7 cellular contexts compared by ENCODE assay signal in the genomic region with DNA sequence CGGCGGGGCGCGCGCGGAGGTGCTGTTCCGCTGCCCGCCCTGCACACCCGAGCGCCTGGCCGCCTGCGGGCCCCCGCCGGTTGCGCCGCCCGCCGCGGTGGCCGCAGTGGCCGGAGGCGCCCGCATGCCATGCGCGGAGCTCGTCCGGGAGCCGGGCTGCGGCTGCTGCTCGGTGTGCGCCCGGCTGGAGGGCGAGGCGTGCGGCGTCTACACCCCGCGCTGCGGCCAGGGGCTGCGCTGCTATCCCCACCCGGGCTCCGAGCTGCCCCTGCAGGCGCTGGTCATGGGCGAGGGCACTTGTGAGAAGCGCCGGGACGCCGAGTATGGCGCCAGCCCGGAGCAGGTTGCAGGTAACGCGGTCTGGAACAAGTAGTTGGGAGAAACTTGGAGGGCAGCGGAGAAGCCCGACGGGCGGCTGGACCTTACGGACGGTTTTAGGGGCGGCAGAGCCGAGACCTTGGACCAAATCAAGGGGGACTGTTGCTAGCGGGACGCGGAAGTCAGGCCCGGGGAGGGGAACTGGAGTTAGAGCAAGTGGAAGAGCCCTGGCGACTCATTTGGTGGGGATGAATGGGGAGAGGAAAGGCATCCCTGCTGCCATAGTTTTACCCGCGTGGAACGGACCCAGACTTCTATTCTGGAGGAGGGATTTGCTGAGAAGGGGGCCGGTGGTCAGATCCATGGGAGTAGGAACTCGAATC. TPM values are rescaled to one million over a fixed set of nuclear protein-coding genes. Genes with fewer than 3 reads are reported as not detected.
DNase-seq lines count a peak whose midpoint lies in the region; ATAC-seq and TF ChIP-seq lines count a peak whose summit lies in the region.

No MANE protein-coding gene starts in this region.

- no peaks in the 10 kb centered on the region for H3K36me3 ChIP-seq in muscle layer of duodenum (ENCODE audit: control insufficient read depth in 1 of 2, insufficient read depth in 2 of 2, low read length in 2 of 2)

- intact Hi-C loops in dorsolateral prefrontal cortex (cut with DNase I), result no loop called here

- no peaks in the 10 kb centered on the region for H3K9me3 ChIP-seq in muscle layer of duodenum (ENCODE audit: control insufficient read depth in 1 of 2, low read length in 2 of 2)

- no peak overlapping the region for H3K27ac ChIP-seq in dorsolateral prefrontal cortex
- H3K27ac ChIP-seq in muscle layer of duodenum (ENCODE audit: low read length), result peak overlapping the region; percentile 63

- DNase-seq in NCI-H2227 (lab: John Stamatoyannopoulos, UW; ENCODE audit: unreplicated experiment) (peak; percentile 79), dorsolateral prefrontal cortex (peak in 1 of 10 donors; percentile 43)

- peaks cover 0 to 59% (median 31%) of the 10 kb centered on the region in 45 donors for H3K27me3 ChIP-seq in dorsolateral prefrontal cortex
- peaks cover 5% of the 10 kb centered on the region for H3K27me3 ChIP-seq in muscle layer of duodenum (ENCODE audit: low read depth, low read length)

- peaks cover 0 to 23% of the 10 kb centered on the region in 2 donors for H3K4me1 ChIP-seq in muscle layer of duodenum (ENCODE audit: control insufficient read depth in 1 of 2, insufficient read depth in 2 of 2, low read length in 2 of 2)

- peak; percentile 24 for ATAC-seq in GM18868 (IDR thresholded peaks at IDR 0.05; ENCODE audit: unreplicated experiment)
- ATAC-seq in HG03521 (IDR thresholded peaks at IDR 0.05; ENCODE audit: unreplicated experiment), result no peak
- no peak for ATAC-seq in GM19467 (IDR thresholded peaks at IDR 0.05; ENCODE audit: unreplicated experiment)
- ATAC-seq in HG03175 (IDR thresholded peaks at IDR 0.05; ENCODE audit: unreplicated experiment), result no peak

- TF ChIP-seq CTCF in dorsolateral prefrontal cortex (IDR thresholded peaks at IDR 0.05 in 54 of 56, conservative IDR thresholded peaks at IDR 0.05 in 2 of 56; ENCODE audit: low read depth in 1 of 56, partially characterized antibody in 56 of 56), result no peak

- peak overlapping the region; percentile 15 to 67 (median 51) for H3K4me3 ChIP-seq in dorsolateral prefrontal cortex
- H3K4me3 ChIP-seq in muscle layer of duodenum (ENCODE audit: low read depth in 1 of 2, low read length in 2 of 2), result peak overlapping the region; percentile 65 to 70

RNA-seq across cellular contexts. Expression of a gene that starts 0.5 kb away (rescaled TPM):
- 10 to 100 TPM in 117 of 120 experiments, 1 to 10 TPM in 3; 7.2 to 68.9 (median 25.9) TPM for total RNA-seq in dorsolateral prefrontal cortex
